ENCODE assay signal across 24 cellular contexts in the genomic region with DNA sequence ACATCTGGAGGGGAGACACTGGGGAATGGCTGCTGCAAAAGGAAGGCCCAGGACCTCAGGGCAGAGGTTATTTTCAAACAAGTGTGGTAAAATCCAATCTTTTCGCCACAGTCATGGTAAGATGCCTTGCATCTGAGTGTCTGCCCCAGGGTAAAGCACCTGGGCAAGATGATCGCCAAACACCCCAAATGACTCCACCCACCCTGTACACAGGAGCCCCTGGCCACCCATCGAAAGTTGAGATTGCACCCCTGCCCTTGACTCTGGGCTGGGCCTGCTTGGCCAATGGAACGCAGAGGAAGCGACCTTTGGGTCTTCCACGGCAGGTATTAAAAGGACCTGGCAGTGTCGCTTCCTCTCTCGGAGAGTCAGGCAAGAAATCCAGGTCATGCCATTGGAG.
"Had no signal": no experiment of that assay in that cellular context is flagged by ENCODE, and none has a peak within 500 bp of the region (broad histone marks: within the 10 kb centered on the region; RNA-seq: fewer than 3 reads in every experiment).

No MANE protein-coding gene starts in this region.

- H3K27me3 ChIP-seq: body of pancreas, colonic mucosa had no signal

- H3K27ac ChIP-seq: epithelial cell of prostate, VCaP had no signal

- H3K4me3 ChIP-seq: body of pancreas, colonic mucosa, esophagus squamous epithelium, gastroesophageal sphincter had no signal

- H3K27me3 Mint-ChIP-seq: activated CD8-positive, alpha-beta T cell treated with anti-CD3 and anti-CD28 coated beads for 36 hours had no signal

- H3K9me3 Mint-ChIP-seq: activated CD4-positive, alpha-beta T cell treated with anti-CD3 and anti-CD28 coated beads, Interleukin-2, amount 10 ng/mL, durations not matched to agents 7 days and 5 days; activated CD8-positive, alpha-beta T cell treated with anti-CD3 and anti-CD28 coated beads for 36 hours; activated naive CD4-positive, alpha-beta T cell treated with anti-CD3 and anti-CD28 coated beads, Interleukin-2, amount 10 ng/mL, durations not matched to agents 7 days and 5 days; activated naive CD4-positive, alpha-beta T cell treated with anti-CD3 and anti-CD28 coated beads, Interleukin-2, amount 50 U/mL, for 72 hours had no signal

- H3K4me1 ChIP-seq: body of pancreas, colonic mucosa, esophagus squamous epithelium, gastroesophageal sphincter had no signal

- H3K9me3 ChIP-seq: colonic mucosa, esophagus squamous epithelium had no signal

- DNase-seq: activated CD4-positive, alpha-beta T cell treated with anti-CD3 and anti-CD28 coated beads for 1 hour; activated CD4-positive, alpha-beta T cell treated with anti-CD3 and anti-CD28 coated beads for 4 hours; activated CD4-positive, alpha-beta T cell treated with anti-CD3 and anti-CD28 coated beads, Interleukin-2, amount 10 ng/mL, durations not matched to agents 7 days and 5 days; activated CD4-positive, alpha-beta T cell treated with anti-CD3 and anti-CD28 coated beads, Interleukin-2, amount 50 U/mL, for 4 hours; activated CD8-positive, alpha-beta memory T cell treated with anti-CD3 and anti-CD28 coated beads, Interleukin-2, amount 10 ng/mL, durations not matched to agents 7 days and 5 days; activated CD8-positive, alpha-beta memory T cell treated with anti-CD3 and anti-CD28 coated beads, Interleukin-2, amount 50 U/mL, for 4 hours; activated CD8-positive, alpha-beta T cell treated with anti-CD3 and anti-CD28 coated beads for 36 hours; activated gamma-delta T cell; activated naive CD4-positive, alpha-beta T cell; activated naive CD4-positive, alpha-beta T cell treated with anti-CD3 and anti-CD28 coated beads, Interleukin-2, amount 10 ng/mL, durations not matched to agents 7 days and 5 days; activated naive CD8-positive, alpha-beta T cell treated with anti-CD3 and anti-CD28 coated beads, Interleukin-2, amount 10 ng/mL, durations not matched to agents 7 days and 5 days; activated T-cell treated with anti-CD3 and anti-CD28 coated beads, Interleukin-2, amount 50 U/mL, for 1 hour; activated T-cell treated with anti-CD3 and anti-CD28 coated beads, Interleukin-2, amount 50 U/mL, for 72 hours; body of pancreas; colonic mucosa; effector CD8-positive, alpha-beta T cell; esophagus squamous epithelium; foreskin melanocyte; T-helper 2 cell had no signal

- H3K27ac Mint-ChIP-seq: activated CD4-positive, alpha-beta T cell treated with anti-CD3 and anti-CD28 coated beads, Interleukin-2, amount 10 ng/mL, durations not matched to agents 7 days and 5 days; activated CD8-positive, alpha-beta memory T cell treated with anti-CD3 and anti-CD28 coated beads, Interleukin-2, amount 10 ng/mL, durations not matched to agents 7 days and 5 days; activated CD8-positive, alpha-beta T cell treated with anti-CD3 and anti-CD28 coated beads for 36 hours; activated naive CD4-positive, alpha-beta T cell treated with anti-CD3 and anti-CD28 coated beads, Interleukin-2, amount 10 ng/mL, durations not matched to agents 7 days and 5 days; activated naive CD4-positive, alpha-beta T cell treated with anti-CD3 and anti-CD28 coated beads, Interleukin-2, amount 50 U/mL, for 72 hours; activated naive CD8-positive, alpha-beta T cell treated with anti-CD3 and anti-CD28 coated beads, Interleukin-2, amount 10 ng/mL, durations not matched to agents 7 days and 5 days; activated T-cell treated with anti-CD3 and anti-CD28 coated beads, Interleukin-2, amount 50 U/mL, for 72 hours; WTC11 had no signal

- H3K36me3 Mint-ChIP-seq: activated naive CD4-positive, alpha-beta T cell treated with anti-CD3 and anti-CD28 coated beads, Interleukin-2, amount 10 ng/mL, durations not matched to agents 7 days and 5 days; activated naive CD4-positive, alpha-beta T cell treated with anti-CD3 and anti-CD28 coated beads, Interleukin-2, amount 50 U/mL, for 72 hours; activated naive CD8-positive, alpha-beta T cell treated with anti-CD3 and anti-CD28 coated beads, Interleukin-2, amount 10 ng/mL, durations not matched to agents 7 days and 5 days; WTC11 had no signal

- H3K36me3 ChIP-seq: colonic mucosa, esophagus squamous epithelium, gastroesophageal sphincter had no signal

- H3K4me1 Mint-ChIP-seq: activated CD4-positive, alpha-beta T cell treated with anti-CD3 and anti-CD28 coated beads, Interleukin-2, amount 10 ng/mL, durations not matched to agents 7 days and 5 days; activated CD8-positive, alpha-beta memory T cell treated with anti-CD3 and anti-CD28 coated beads, Interleukin-2, amount 10 ng/mL, durations not matched to agents 7 days and 5 days; activated naive CD4-positive, alpha-beta T cell treated with anti-CD3 and anti-CD28 coated beads, Interleukin-2, amount 10 ng/mL, durations not matched to agents 7 days and 5 days; activated naive CD8-positive, alpha-beta T cell treated with anti-CD3 and anti-CD28 coated beads, Interleukin-2, amount 10 ng/mL, durations not matched to agents 7 days and 5 days; WTC11 had no signal

- H3K4me3 Mint-ChIP-seq: activated CD4-positive, alpha-beta T cell treated with anti-CD3 and anti-CD28 coated beads, Interleukin-2, amount 10 ng/mL, durations not matched to agents 7 days and 5 days; activated CD8-positive, alpha-beta memory T cell treated with anti-CD3 and anti-CD28 coated beads, Interleukin-2, amount 10 ng/mL, durations not matched to agents 7 days and 5 days; activated CD8-positive, alpha-beta T cell treated with anti-CD3 and anti-CD28 coated beads for 36 hours; activated naive CD4-positive, alpha-beta T cell treated with anti-CD3 and anti-CD28 coated beads, Interleukin-2, amount 10 ng/mL, durations not matched to agents 7 days and 5 days; activated naive CD8-positive, alpha-beta T cell treated with anti-CD3 and anti-CD28 coated beads, Interleukin-2, amount 10 ng/mL, durations not matched to agents 7 days and 5 days; activated T-cell treated with anti-CD3 and anti-CD28 coated beads, Interleukin-2, amount 50 U/mL, for 72 hours; WTC11 had no signal
